1 cellular context compared by ENCODE assay signal in the genomic region with DNA sequence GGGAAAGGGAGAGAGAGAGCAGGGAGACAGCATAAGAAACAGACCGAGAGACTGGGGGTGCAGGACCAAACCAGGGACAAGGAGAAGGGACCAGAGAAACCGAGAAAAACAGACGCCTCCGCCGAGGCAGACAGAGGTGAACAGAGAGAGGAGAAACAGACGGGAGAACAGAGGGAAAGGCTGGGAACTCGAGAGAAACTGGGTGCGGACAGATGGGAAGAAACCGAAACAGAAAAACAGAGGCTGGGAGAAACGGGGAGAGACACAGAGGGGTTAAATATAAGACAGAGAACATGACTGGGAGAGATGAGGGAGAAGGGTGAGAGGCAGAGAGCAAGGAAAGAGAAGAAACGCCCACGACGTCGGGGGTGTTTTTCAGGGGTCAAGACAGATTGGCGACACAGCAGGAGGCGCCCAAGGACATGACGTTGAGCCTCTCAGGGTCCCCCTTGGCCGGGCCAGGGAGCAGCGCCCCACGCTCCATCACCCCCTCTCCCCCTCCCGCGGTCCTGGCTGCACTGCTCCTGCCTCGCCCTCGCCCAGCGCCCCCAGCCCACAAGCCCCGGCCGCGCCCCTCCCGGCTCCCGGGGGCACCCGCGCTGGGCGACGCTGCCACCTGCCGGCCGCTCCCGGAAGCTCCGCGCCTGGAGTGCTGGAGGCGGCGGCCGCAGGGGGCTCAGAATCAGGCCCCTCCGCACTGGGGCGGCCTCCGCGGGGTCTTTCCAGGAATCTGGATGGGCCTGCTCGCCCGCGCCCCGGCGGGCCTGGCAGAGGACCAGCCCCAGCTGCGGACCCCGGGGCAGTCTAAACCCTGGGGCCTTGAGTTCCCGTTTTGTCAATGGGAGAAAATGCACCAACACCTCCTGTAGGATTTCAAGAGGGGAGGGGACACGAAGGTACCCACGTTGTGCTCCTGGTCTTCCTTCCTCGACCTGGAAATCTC.
A peak's percentile ranks its signal among the peaks of the same experiment; 100 is the strongest.
TF ChIP-seq lines count a peak whose summit lies in the region.

No MANE protein-coding gene starts in this region.

TF ChIP-seq in K562, 482 proteins besides CTCF, POLR2A, EP300 and RAD21 (continued from another document and continues in another):
- TF ChIP-seq, protein P1, sequence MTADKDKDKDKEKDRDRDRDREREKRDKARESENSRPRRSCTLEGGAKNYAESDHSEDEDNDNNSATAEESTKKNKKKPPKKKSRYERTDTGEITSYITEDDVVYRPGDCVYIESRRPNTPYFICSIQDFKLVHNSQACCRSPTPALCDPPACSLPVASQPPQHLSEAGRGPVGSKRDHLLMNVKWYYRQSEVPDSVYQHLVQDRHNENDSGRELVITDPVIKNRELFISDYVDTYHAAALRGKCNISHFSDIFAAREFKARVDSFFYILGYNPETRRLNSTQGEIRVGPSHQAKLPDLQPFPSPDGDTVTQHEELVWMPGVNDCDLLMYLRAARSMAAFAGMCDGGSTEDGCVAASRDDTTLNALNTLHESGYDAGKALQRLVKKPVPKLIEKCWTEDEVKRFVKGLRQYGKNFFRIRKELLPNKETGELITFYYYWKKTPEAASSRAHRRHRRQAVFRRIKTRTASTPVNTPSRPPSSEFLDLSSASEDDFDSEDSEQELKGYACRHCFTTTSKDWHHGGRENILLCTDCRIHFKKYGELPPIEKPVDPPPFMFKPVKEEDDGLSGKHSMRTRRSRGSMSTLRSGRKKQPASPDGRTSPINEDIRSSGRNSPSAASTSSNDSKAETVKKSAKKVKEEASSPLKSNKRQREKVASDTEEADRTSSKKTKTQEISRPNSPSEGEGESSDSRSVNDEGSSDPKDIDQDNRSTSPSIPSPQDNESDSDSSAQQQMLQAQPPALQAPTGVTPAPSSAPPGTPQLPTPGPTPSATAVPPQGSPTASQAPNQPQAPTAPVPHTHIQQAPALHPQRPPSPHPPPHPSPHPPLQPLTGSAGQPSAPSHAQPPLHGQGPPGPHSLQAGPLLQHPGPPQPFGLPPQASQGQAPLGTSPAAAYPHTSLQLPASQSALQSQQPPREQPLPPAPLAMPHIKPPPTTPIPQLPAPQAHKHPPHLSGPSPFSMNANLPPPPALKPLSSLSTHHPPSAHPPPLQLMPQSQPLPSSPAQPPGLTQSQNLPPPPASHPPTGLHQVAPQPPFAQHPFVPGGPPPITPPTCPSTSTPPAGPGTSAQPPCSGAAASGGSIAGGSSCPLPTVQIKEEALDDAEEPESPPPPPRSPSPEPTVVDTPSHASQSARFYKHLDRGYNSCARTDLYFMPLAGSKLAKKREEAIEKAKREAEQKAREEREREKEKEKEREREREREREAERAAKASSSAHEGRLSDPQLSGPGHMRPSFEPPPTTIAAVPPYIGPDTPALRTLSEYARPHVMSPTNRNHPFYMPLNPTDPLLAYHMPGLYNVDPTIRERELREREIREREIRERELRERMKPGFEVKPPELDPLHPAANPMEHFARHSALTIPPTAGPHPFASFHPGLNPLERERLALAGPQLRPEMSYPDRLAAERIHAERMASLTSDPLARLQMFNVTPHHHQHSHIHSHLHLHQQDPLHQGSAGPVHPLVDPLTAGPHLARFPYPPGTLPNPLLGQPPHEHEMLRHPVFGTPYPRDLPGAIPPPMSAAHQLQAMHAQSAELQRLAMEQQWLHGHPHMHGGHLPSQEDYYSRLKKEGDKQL (CRISPR knock-in tag; IDR thresholded peaks at IDR 0.05; ENCODE audit: borderline replicate concordance), result no peak
- TF ChIP-seq FOXA3 (CRISPR knock-in tag; conservative IDR thresholded peaks at IDR 0.05 in 1 of 2, IDR thresholded peaks at IDR 0.05 in 1 of 2) (no peak), MTA3 (IDR thresholded peaks at IDR 0.05; ENCODE audit: borderline replicate concordance) (0 out of 2 replicates have a peak, but pooled peaks have one; percentile 24), RFX7 (CRISPR knock-in tag; IDR thresholded peaks at IDR 0.05) (no peak), IRF2 (CRISPR knock-in tag; IDR thresholded peaks at IDR 0.05) (no peak), SAFB (IDR thresholded peaks at IDR 0.05; ENCODE audit: borderline replicate concordance, low read depth, low read length) (no peak), THRB (CRISPR knock-in tag; conservative IDR thresholded peaks at IDR 0.05) (0 out of 2 replicates have a peak, but pooled peaks have one; percentile 10), PTTG1 (tag; IDR thresholded peaks at IDR 0.05; ENCODE audit: low read depth) (no peak), CEBPB (tag; IDR thresholded peaks at IDR 0.05) (no peak), NR2F6 (CRISPR knock-in tag; IDR thresholded peaks at IDR 0.05) (no peak), CHCHD3 (CRISPR knock-in tag; IDR thresholded peaks at IDR 0.05) (no peak), ZNF717 (CRISPR knock-in tag; IDR thresholded peaks at IDR 0.05) (no peak), ZNF695 (CRISPR knock-in tag; IDR thresholded peaks at IDR 0.05) (no peak), BRF1 (IDR thresholded peaks at IDR 0.05; ENCODE audit: borderline replicate concordance, extremely low read depth, insufficient read length) (no peak), FIP1L1 (IDR thresholded peaks at IDR 0.05; ENCODE audit: low read depth, low read length, poor library complexity, severe bottlenecking) (no peak), ATF3 (IDR thresholded peaks at IDR 0.05) (no peak), ATF3 (CRISPR knock-in tag; conservative IDR thresholded peaks at IDR 0.05) (no peak), SPI1 (IDR thresholded peaks at IDR 0.05; ENCODE audit: borderline replicate concordance, low read depth, low read length) (peak; percentile 35; the same call in 1 of the 2 replicates), RBM17 (IDR thresholded peaks at IDR 0.05; ENCODE audit: borderline replicate concordance, low read depth, low read length) (no peak), ZHX1 (conservative IDR thresholded peaks at IDR 0.05; ENCODE audit: low read length) (no peak), PKNOX1 (IDR thresholded peaks at IDR 0.05) (no peak), ZNF75A (CRISPR knock-in tag; IDR thresholded peaks at IDR 0.05) (no peak), ATF7 (IDR thresholded peaks at IDR 0.05) (0 out of 2 replicates have a peak, but pooled peaks have one; percentile 27), FOSL1 (tag; conservative IDR thresholded peaks at IDR 0.05) (no peak), PML (IDR thresholded peaks at IDR 0.05; ENCODE audit: low read length) (no peak), COPS2 (conservative IDR thresholded peaks at IDR 0.05) (no peak), ZNF23 (CRISPR knock-in tag; IDR thresholded peaks at IDR 0.05) (no peak), SNRNP70 (optimal IDR thresholded peaks at IDR 0.05; ENCODE audit: low read depth, low read length) (no peak), POU5F1 (IDR thresholded peaks at IDR 0.05; ENCODE audit: borderline replicate concordance, low read depth, low read length, partially characterized antibody) (no peak), HNRNPL (IDR thresholded peaks at IDR 0.05; ENCODE audit: low read depth, low read length) (no peak), E2F4 (CRISPR knock-in tag; IDR thresholded peaks at IDR 0.05; ENCODE audit: low read depth) (no peak), NR2C2 (CRISPR knock-in tag; IDR thresholded peaks at IDR 0.05) (no peak), NR2C2 (tag; IDR thresholded peaks at IDR 0.05) (peak; percentile 22; the same call in 1 of the 2 replicates), ZNF121 (CRISPR knock-in tag; conservative IDR thresholded peaks at IDR 0.05) (no peak)
- TF ChIP-seq, protein P2, sequence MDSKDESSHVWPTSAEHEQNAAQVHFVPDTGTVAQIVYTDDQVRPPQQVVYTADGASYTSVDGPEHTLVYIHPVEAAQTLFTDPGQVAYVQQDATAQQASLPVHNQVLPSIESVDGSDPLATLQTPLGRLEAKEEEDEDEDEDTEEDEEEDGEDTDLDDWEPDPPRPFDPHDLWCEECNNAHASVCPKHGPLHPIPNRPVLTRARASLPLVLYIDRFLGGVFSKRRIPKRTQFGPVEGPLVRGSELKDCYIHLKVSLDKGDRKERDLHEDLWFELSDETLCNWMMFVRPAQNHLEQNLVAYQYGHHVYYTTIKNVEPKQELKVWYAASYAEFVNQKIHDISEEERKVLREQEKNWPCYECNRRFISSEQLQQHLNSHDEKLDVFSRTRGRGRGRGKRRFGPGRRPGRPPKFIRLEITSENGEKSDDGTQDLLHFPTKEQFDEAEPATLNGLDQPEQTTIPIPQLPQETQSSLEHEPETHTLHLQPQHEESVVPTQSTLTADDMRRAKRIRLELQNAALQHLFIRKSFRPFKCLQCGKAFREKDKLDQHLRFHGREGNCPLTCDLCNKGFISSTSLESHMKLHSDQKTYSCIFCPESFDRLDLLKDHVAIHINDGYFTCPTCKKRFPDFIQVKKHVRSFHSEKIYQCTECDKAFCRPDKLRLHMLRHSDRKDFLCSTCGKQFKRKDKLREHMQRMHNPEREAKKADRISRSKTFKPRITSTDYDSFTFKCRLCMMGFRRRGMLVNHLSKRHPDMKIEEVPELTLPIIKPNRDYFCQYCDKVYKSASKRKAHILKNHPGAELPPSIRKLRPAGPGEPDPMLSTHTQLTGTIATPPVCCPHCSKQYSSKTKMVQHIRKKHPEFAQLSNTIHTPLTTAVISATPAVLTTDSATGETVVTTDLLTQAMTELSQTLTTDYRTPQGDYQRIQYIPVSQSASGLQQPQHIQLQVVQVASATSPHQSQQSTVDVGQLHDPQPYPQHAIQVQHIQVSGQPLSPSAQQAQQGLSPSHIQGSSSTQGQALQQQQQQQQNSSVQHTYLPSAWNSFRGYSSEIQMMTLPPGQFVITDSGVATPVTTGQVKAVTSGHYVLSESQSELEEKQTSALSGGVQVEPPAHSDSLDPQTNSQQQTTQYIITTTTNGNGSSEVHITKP (IDR thresholded peaks at IDR 0.05; ENCODE audit: partially characterized antibody), result no peak
- TF ChIP-seq, protein P3, sequence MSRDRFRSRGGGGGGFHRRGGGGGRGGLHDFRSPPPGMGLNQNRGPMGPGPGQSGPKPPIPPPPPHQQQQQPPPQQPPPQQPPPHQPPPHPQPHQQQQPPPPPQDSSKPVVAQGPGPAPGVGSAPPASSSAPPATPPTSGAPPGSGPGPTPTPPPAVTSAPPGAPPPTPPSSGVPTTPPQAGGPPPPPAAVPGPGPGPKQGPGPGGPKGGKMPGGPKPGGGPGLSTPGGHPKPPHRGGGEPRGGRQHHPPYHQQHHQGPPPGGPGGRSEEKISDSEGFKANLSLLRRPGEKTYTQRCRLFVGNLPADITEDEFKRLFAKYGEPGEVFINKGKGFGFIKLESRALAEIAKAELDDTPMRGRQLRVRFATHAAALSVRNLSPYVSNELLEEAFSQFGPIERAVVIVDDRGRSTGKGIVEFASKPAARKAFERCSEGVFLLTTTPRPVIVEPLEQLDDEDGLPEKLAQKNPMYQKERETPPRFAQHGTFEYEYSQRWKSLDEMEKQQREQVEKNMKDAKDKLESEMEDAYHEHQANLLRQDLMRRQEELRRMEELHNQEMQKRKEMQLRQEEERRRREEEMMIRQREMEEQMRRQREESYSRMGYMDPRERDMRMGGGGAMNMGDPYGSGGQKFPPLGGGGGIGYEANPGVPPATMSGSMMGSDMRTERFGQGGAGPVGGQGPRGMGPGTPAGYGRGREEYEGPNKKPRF (IDR thresholded peaks at IDR 0.05; ENCODE audit: low read depth, low read length), result no peak
- TF ChIP-seq, protein P4, sequence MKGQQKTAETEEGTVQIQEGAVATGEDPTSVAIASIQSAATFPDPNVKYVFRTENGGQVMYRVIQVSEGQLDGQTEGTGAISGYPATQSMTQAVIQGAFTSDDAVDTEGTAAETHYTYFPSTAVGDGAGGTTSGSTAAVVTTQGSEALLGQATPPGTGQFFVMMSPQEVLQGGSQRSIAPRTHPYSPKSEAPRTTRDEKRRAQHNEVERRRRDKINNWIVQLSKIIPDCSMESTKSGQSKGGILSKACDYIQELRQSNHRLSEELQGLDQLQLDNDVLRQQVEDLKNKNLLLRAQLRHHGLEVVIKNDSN (CRISPR knock-in tag; IDR thresholded peaks at IDR 0.05), result no peak
